ENCODE assay signal across 12 cellular contexts in the genomic region with DNA sequence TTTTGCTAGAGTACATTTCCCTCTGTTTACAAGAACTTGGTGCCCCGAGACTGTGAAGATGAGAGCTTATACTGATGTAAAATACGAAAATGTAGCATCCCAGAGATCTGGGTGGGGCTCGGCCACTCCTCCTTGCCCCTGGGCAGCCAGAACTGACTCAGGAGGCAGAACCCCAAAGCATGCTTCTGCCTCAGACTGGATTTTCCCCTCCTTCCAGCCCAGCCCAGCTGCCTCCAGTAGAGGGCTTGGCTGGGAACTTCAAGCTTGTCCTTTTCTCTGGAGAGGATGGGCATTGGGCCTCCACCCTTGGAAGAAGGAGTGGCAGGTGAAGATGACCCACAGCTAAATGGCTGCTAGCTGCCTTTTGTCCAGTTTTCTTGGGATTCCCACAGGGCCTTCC. TPM values are rescaled to one million over a fixed set of nuclear protein-coding genes. Genes with fewer than 3 reads are reported as not detected.
A peak's percentile ranks its signal among the peaks of the same experiment; 100 is the strongest.
DNase-seq lines count a peak whose midpoint lies in the region; ATAC-seq, FAIRE-seq and TF ChIP-seq lines count a peak whose summit lies in the region.
"Had no signal": no experiment of that assay in that cellular context is flagged by ENCODE, and none has a peak within 500 bp of the region (broad histone marks: within the 10 kb centered on the region; RNA-seq: fewer than 3 reads in every experiment).

No MANE protein-coding gene starts in this region.

- peaks cover 1 to 6% (median 3%) of the 10 kb centered on the region in 3 donors for H3K27me3 Mint-ChIP-seq in immature natural killer cell (ENCODE audit: low read depth in 3 of 3)

- no peaks in the 10 kb centered on the region for H3K36me3 ChIP-seq in breast epithelium
- H3K36me3 ChIP-seq: ovary had no signal

- H3K27ac Mint-ChIP-seq in immature natural killer cell, result no peak overlapping the region

- DNase-seq in AG04449 (ENCODE audit: low read depth, low spot score), result peak; percentile 14
- peak; percentile 28 for DNase-seq in H54 (ENCODE audit: insufficient read length, low spot score)
- DNase-seq in breast epithelium (ENCODE audit: low spot score in 2 of 2), result peak; percentile 17 to 69
- peak; percentile 79 for DNase-seq in myocyte (ENCODE audit: low read depth)
- DNase-seq in GF-D8 (lab: John Stamatoyannopoulos, UW), result no peak
- no peak for DNase-seq in cerebellar nuclear complex (lab: John Stamatoyannopoulos, UW)
- DNase-seq in immature natural killer cell, result no peak
- DNase-seq: activated effector memory CD4-positive, alpha-beta T cell treated with anti-CD3 and anti-CD28 coated beads, Interleukin-2, amount 50 U/mL, for 16 hours; COR-L47; MV-4-11 had no signal

- ATAC-seq in GM18520 (IDR thresholded peaks at IDR 0.05; ENCODE audit: unreplicated experiment), result no peak

- H3K9me3 Mint-ChIP-seq in immature natural killer cell, result no peaks in the 10 kb centered on the region

- no peaks in the 10 kb centered on the region for H3K27me3 ChIP-seq in breast epithelium
- H3K27me3 ChIP-seq: ovary had no signal

- FAIRE-seq in H54 (lab: Jason Lieb, UNC), result no peak

- POLR2A ChIA-PET in AG04449 (lab: Yijun Ruan, JAX), result no interaction called here

- H3K4me3 ChIP-seq in AG04449 (ENCODE audit: low read depth, low read length) (no peak overlapping the region), breast epithelium (no peak overlapping the region)
- H3K4me3 ChIP-seq: ovary had no signal

- peak; percentile 21 for TF ChIP-seq CTCF in AG04449 (IDR thresholded peaks at IDR 0.05; ENCODE audit: insufficient read depth, low read length, missing control alignments)
- TF ChIP-seq CTCF in breast epithelium (IDR thresholded peaks at IDR 0.05), result peak in 1 of 3 donors; percentile 16

- no peaks in the 10 kb centered on the region for H3K9me3 ChIP-seq in breast epithelium
- H3K9me3 ChIP-seq: ovary had no signal

- TF ChIP-seq POLR2A in H54 (IDR thresholded peaks at IDR 0.05; ENCODE audit: low read depth, low read length) (no peak), breast epithelium (IDR thresholded peaks at IDR 0.05) (no peak)

- peaks cover 25 to 29% of the 10 kb centered on the region in 2 donors for H3K4me1 Mint-ChIP-seq in immature natural killer cell

- peak overlapping the region; percentile 37 to 59 for H3K27ac ChIP-seq in breast epithelium

- no peaks in the 10 kb centered on the region for H3K36me3 Mint-ChIP-seq in immature natural killer cell

- H3K4me1 ChIP-seq in breast epithelium, result peaks cover 7 to 12% of the 10 kb centered on the region in 2 donors

- no peak overlapping the region for H3K4me3 Mint-ChIP-seq in immature natural killer cell

- CTCF ChIA-PET in AG04449 (lab: Yijun Ruan, JAX), result interaction anchor here (0.8 to 16.4 kb wide), 5 partner anchors 11 to 58 kb away, joined by 3 to 250 read pairs (median 4); no protein-coding TSS in a partner anchor

- intact Hi-C loops in breast epithelium (cut with DNase I; ENCODE audit: low total_unique reads), result no loop called here

RNA-seq across cellular contexts. Expression of a gene that starts 24.3 kb away (rescaled TPM):
- total RNA-seq in breast epithelium, result 100 to 1,000 TPM in 2 of 3 donors, 10 to 100 TPM in 1; 82.7 to 271 (median 102) TPM
- 55.6 and 95.2 TPM in 2 replicates for total RNA-seq in myocyte
- 33.6 TPM for polyA plus RNA-seq in myocyte (2012)
- polyA plus RNA-seq in immature natural killer cell, result 100 to 1,000 TPM; 112 to 147 (median 127) TPM

RNA-seq across cellular contexts. Expression of a gene that starts 51.6 kb away (rescaled TPM):
- 10 to 100 TPM in 1 of 3 donors, 1 to 10 TPM in 1, not detected in 1; 5.1 to 15.2 TPM for total RNA-seq in breast epithelium
- 5.0 and 7.7 TPM in 2 replicates for total RNA-seq in myocyte
- polyA plus RNA-seq in myocyte (2012), result 4.5 TPM
- polyA plus RNA-seq in immature natural killer cell, result not detected

Comparison
In these comparisons a context has a peak if more than half of its experiments do, and no peak if none do; other contexts are left out.
1. DNase-seq: peak in AG04449 (single experiment), H54 (single experiment), breast epithelium (2 of 2) and myocyte (single experiment); none in GF-D8 (single experiment), cerebellar nuclear complex (0 of 2) and immature natural killer cell (0 of 3).